In the genomic region with DNA sequence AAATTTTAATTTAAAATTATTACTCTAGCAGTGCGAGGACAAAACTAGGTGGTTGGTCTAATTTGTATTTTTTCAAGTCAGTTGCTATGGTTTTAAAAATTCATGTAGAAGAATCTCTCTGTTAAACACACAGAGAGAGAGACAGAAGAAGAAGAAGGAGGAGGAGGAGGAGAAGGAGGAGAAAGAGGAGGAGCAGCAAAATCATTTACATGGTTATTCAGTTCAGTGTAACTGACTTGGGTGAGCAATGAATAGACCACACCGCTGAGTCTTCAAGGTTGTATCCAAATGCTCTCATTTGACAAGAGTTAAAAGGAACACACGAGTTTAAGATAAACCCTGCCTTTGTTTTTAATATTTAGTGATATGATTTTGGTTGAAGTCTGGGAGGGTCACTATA, we compare ENCODE assay signal across 23 cellular contexts.
"Had no signal": no experiment of that assay in that cellular context is flagged by ENCODE, and none has a peak within 500 bp of the region (broad histone marks: within the 10 kb centered on the region; RNA-seq: fewer than 3 reads in every experiment).

No MANE protein-coding gene starts in this region.

- ATAC-seq: activated naive CD8-positive, alpha-beta T cell treated with anti-CD3 and anti-CD28 coated beads, Interleukin-2, amount 50 U/mL, for 24 hours; left cardiac atrium; lower lobe of right lung; stimulated activated memory B cell treated with anti-CD40 and anti-IgM and Interleukin-4, amounts not matched to agents 10 μg/mL and 1 μg/mL and 100 μg/mL, for 72 hours; upper lobe of right lung had no signal

- H3K27me3 Mint-ChIP-seq: activated naive CD4-positive, alpha-beta T cell treated with anti-CD3 and anti-CD28 coated beads, Interleukin-2, amount 10 ng/mL, durations not matched to agents 7 days and 5 days; activated naive CD8-positive, alpha-beta T cell treated with anti-CD3 and anti-CD28 coated beads, Interleukin-2, amount 50 U/mL, for 24 hours; central memory CD8-positive, alpha-beta T cell; stimulated activated memory B cell treated with anti-CD40 and anti-IgM and Interleukin-4, amounts not matched to agents 10 μg/mL and 1 μg/mL and 100 μg/mL, for 72 hours had no signal

- H3K27me3 ChIP-seq: esophagus muscularis mucosa, sigmoid colon, spleen, testis, upper lobe of right lung had no signal

- H3K27ac ChIP-seq: coronary artery, esophagus muscularis mucosa, lower lobe of right lung, sigmoid colon, spleen, testis, upper lobe of right lung, WERI-Rb-1 had no signal

- H3K36me3 ChIP-seq: esophagus muscularis mucosa, lower lobe of right lung, sigmoid colon, spleen, upper lobe of right lung, WERI-Rb-1 had no signal

- H3K9me3 ChIP-seq: esophagus muscularis mucosa, lower lobe of right lung, sigmoid colon, testis, upper lobe of right lung had no signal

- H3K4me1 ChIP-seq: lower lobe of right lung, spleen, testis, upper lobe of right lung had no signal

- H3K4me3 Mint-ChIP-seq: activated naive CD4-positive, alpha-beta T cell treated with anti-CD3 and anti-CD28 coated beads, Interleukin-2, amount 10 ng/mL, durations not matched to agents 7 days and 5 days; activated naive CD8-positive, alpha-beta T cell treated with anti-CD3 and anti-CD28 coated beads, Interleukin-2, amount 50 U/mL, for 24 hours; central memory CD8-positive, alpha-beta T cell; mesothelial cell of epicardium; nephron; stimulated activated memory B cell treated with anti-CD40 and anti-IgM and Interleukin-4, amounts not matched to agents 10 μg/mL and 1 μg/mL and 100 μg/mL, for 72 hours; T-helper 1 cell treated with Interleukin-12 subunit alpha and Interleukin-12 subunit beta and Interleukin-4 antibody, amounts not matched to agents 30 μg/mL and 1 μg/mL, for 36 hours had no signal

- H3K27ac Mint-ChIP-seq: activated naive CD4-positive, alpha-beta T cell treated with anti-CD3 and anti-CD28 coated beads, Interleukin-2, amount 10 ng/mL, durations not matched to agents 7 days and 5 days; activated naive CD8-positive, alpha-beta T cell treated with anti-CD3 and anti-CD28 coated beads, Interleukin-2, amount 50 U/mL, for 24 hours; mesothelial cell of epicardium; nephron; stimulated activated memory B cell treated with anti-CD40 and anti-IgM and Interleukin-4, amounts not matched to agents 10 μg/mL and 1 μg/mL and 100 μg/mL, for 72 hours; T-helper 1 cell treated with Interleukin-12 subunit alpha and Interleukin-12 subunit beta and Interleukin-4 antibody, amounts not matched to agents 30 μg/mL and 1 μg/mL, for 36 hours had no signal

- DNase-seq: activated CD4-positive, alpha-beta T cell treated with anti-CD3 and anti-CD28 coated beads for 1 hour; activated CD8-positive, alpha-beta memory T cell treated with anti-CD3 and anti-CD28 coated beads for 24 hours; activated CD8-positive, alpha-beta memory T cell treated with anti-CD3 and anti-CD28 coated beads, Interleukin-2, amount 50 U/mL, for 48 hours; activated effector memory CD4-positive, alpha-beta T cell treated with Interleukin-2 at 50 U/mL for 16 hours; activated naive CD4-positive, alpha-beta T cell treated with anti-CD3 and anti-CD28 coated beads, Interleukin-2, amount 10 ng/mL, durations not matched to agents 7 days and 5 days; activated naive CD8-positive, alpha-beta T cell treated with anti-CD3 and anti-CD28 coated beads, Interleukin-2, amount 50 U/mL, for 24 hours; activated T-cell treated with anti-CD3 and anti-CD28 coated beads, Interleukin-2, amount 50 U/mL, for 48 hours; anterior cingulate cortex; left cardiac atrium; lower lobe of right lung; sigmoid colon; spleen; stimulated activated CD4-positive, alpha-beta T cell treated with anti-CD3 and anti-CD28 coated beads, Interleukin-4, amount 100 ng/mL, for 4 hours; testis; upper lobe of right lung; WERI-Rb-1 had no signal

- H3K36me3 Mint-ChIP-seq: activated naive CD4-positive, alpha-beta T cell treated with anti-CD3 and anti-CD28 coated beads, Interleukin-2, amount 10 ng/mL, durations not matched to agents 7 days and 5 days; mesothelial cell of epicardium; stimulated activated memory B cell treated with anti-CD40 and anti-IgM and Interleukin-4, amounts not matched to agents 10 μg/mL and 1 μg/mL and 100 μg/mL, for 72 hours had no signal

- H3K4me3 ChIP-seq: coronary artery, esophagus muscularis mucosa, lower lobe of right lung, sigmoid colon, spleen, testis, upper lobe of right lung had no signal

- H3K4me1 Mint-ChIP-seq: activated naive CD4-positive, alpha-beta T cell treated with anti-CD3 and anti-CD28 coated beads, Interleukin-2, amount 10 ng/mL, durations not matched to agents 7 days and 5 days; activated naive CD8-positive, alpha-beta T cell treated with anti-CD3 and anti-CD28 coated beads, Interleukin-2, amount 50 U/mL, for 24 hours; central memory CD8-positive, alpha-beta T cell; nephron; stimulated activated memory B cell treated with anti-CD40 and anti-IgM and Interleukin-4, amounts not matched to agents 10 μg/mL and 1 μg/mL and 100 μg/mL, for 72 hours had no signal
